ENCODE assay signal across 1 cellular context in the genomic region with DNA sequence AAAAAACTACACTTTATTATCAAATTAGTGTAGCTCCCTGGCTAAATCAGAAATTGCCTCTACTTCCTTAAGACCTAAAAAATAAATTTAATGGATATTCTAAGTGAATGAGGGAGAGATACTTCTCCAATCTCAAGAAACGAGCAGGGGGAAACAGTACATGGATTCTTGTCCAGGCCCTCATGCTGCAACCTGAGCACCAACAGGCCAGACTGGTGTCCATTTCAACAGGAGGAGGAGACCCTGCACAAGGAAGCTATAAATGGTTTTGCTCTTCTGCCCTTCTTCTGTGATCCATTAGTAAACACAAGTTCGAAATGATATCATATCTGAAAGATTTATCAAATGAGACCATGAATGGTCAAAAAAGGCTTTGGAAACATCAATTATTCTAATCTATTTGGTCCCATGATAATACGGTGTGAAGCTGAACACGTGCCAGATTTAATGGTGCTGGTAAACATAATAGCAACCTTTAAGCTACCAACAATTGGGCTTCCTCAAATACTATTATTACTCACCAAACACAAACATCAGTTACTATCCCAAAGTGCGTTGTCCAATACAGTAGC.
A peak's percentile ranks its signal among the peaks of the same experiment; 100 is the strongest.
TF ChIP-seq lines count a peak whose summit lies in the region.

No MANE protein-coding gene starts in this region.

TF ChIP-seq in K562, 482 proteins besides CTCF, POLR2A, EP300 and RAD21 (continued from another document):
- TF ChIP-seq, protein P1, sequence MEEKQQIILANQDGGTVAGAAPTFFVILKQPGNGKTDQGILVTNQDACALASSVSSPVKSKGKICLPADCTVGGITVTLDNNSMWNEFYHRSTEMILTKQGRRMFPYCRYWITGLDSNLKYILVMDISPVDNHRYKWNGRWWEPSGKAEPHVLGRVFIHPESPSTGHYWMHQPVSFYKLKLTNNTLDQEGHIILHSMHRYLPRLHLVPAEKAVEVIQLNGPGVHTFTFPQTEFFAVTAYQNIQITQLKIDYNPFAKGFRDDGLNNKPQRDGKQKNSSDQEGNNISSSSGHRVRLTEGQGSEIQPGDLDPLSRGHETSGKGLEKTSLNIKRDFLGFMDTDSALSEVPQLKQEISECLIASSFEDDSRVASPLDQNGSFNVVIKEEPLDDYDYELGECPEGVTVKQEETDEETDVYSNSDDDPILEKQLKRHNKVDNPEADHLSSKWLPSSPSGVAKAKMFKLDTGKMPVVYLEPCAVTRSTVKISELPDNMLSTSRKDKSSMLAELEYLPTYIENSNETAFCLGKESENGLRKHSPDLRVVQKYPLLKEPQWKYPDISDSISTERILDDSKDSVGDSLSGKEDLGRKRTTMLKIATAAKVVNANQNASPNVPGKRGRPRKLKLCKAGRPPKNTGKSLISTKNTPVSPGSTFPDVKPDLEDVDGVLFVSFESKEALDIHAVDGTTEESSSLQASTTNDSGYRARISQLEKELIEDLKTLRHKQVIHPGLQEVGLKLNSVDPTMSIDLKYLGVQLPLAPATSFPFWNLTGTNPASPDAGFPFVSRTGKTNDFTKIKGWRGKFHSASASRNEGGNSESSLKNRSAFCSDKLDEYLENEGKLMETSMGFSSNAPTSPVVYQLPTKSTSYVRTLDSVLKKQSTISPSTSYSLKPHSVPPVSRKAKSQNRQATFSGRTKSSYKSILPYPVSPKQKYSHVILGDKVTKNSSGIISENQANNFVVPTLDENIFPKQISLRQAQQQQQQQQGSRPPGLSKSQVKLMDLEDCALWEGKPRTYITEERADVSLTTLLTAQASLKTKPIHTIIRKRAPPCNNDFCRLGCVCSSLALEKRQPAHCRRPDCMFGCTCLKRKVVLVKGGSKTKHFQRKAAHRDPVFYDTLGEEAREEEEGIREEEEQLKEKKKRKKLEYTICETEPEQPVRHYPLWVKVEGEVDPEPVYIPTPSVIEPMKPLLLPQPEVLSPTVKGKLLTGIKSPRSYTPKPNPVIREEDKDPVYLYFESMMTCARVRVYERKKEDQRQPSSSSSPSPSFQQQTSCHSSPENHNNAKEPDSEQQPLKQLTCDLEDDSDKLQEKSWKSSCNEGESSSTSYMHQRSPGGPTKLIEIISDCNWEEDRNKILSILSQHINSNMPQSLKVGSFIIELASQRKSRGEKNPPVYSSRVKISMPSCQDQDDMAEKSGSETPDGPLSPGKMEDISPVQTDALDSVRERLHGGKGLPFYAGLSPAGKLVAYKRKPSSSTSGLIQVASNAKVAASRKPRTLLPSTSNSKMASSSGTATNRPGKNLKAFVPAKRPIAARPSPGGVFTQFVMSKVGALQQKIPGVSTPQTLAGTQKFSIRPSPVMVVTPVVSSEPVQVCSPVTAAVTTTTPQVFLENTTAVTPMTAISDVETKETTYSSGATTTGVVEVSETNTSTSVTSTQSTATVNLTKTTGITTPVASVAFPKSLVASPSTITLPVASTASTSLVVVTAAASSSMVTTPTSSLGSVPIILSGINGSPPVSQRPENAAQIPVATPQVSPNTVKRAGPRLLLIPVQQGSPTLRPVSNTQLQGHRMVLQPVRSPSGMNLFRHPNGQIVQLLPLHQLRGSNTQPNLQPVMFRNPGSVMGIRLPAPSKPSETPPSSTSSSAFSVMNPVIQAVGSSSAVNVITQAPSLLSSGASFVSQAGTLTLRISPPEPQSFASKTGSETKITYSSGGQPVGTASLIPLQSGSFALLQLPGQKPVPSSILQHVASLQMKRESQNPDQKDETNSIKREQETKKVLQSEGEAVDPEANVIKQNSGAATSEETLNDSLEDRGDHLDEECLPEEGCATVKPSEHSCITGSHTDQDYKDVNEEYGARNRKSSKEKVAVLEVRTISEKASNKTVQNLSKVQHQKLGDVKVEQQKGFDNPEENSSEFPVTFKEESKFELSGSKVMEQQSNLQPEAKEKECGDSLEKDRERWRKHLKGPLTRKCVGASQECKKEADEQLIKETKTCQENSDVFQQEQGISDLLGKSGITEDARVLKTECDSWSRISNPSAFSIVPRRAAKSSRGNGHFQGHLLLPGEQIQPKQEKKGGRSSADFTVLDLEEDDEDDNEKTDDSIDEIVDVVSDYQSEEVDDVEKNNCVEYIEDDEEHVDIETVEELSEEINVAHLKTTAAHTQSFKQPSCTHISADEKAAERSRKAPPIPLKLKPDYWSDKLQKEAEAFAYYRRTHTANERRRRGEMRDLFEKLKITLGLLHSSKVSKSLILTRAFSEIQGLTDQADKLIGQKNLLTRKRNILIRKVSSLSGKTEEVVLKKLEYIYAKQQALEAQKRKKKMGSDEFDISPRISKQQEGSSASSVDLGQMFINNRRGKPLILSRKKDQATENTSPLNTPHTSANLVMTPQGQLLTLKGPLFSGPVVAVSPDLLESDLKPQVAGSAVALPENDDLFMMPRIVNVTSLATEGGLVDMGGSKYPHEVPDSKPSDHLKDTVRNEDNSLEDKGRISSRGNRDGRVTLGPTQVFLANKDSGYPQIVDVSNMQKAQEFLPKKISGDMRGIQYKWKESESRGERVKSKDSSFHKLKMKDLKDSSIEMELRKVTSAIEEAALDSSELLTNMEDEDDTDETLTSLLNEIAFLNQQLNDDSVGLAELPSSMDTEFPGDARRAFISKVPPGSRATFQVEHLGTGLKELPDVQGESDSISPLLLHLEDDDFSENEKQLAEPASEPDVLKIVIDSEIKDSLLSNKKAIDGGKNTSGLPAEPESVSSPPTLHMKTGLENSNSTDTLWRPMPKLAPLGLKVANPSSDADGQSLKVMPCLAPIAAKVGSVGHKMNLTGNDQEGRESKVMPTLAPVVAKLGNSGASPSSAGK (IDR thresholded peaks at IDR 0.05): peak; percentile 58
TF ChIP-seq in K562: peak in this region for 4.
